Comparison of ENCODE assay signal across 29 cellular contexts in genomic region chr10:35722636-35723420, GRCh38.
"Had no signal": no experiment of that assay in that cellular context is flagged by ENCODE, and none has a peak within 500 bp of the region (broad histone marks: within the 10 kb centered on the region; RNA-seq: fewer than 3 reads in every experiment).

No MANE protein-coding gene starts in this region.

- H3K9me3 Mint-ChIP-seq: nephron progenitor cell; neural crest cell; stimulated activated memory B cell treated with anti-CD40 and anti-IgM and Interleukin-4, amounts not matched to agents 10 μg/mL and 1 μg/mL and 100 μg/mL, for 72 hours; stimulated activated naive CD8-positive, alpha-beta T cell treated with anti-CD3 and anti-CD28 coated beads, Interleukin-15, Interleukin-2, amounts not matched to agents 100 ng/mL and 50 ng/mL, for 24 hours had no signal

- H3K9me3 ChIP-seq: neutrophil, ovary, psoas muscle, right lobe of liver, sigmoid colon, stomach, thoracic aorta, thyroid gland, tibial nerve, upper lobe of left lung, vagina had no signal

- H3K36me3 Mint-ChIP-seq: naive thymus-derived CD8-positive, alpha-beta T cell; natural killer cell treated with Interleukin-12 subunit alpha and Interleukin-12 subunit beta and Interleukin-15 and Interleukin-18, amount 100 ng/mL, for 72 hours; stimulated activated memory B cell treated with anti-CD40 and anti-IgM and Interleukin-4, amounts not matched to agents 10 μg/mL and 1 μg/mL and 100 μg/mL, for 72 hours had no signal

- H3K79me2 ChIP-seq: parathyroid adenoma had no signal

- H3K4me3 ChIP-seq: ovary, psoas muscle, right lobe of liver, sigmoid colon, stomach, thoracic aorta, thyroid gland, tibial nerve, upper lobe of left lung, vagina had no signal

- H2AFZ ChIP-seq: parathyroid adenoma had no signal

- H3K4me1 ChIP-seq: parathyroid adenoma, psoas muscle, right lobe of liver, thyroid gland, upper lobe of left lung had no signal

- H3K27me3 Mint-ChIP-seq: progenitor cell of endocrine pancreas had no signal

- H3K27ac ChIP-seq: neutrophil, ovary, parathyroid adenoma, psoas muscle, right lobe of liver, sigmoid colon, stomach, thoracic aorta, thyroid gland, tibial nerve, upper lobe of left lung, vagina had no signal

- DNase-seq: naive thymus-derived CD8-positive, alpha-beta T cell; nephron progenitor cell; nucleus accumbens; ovary; posterior cingulate gyrus; psoas muscle; right cardiac atrium; right lobe of liver; sigmoid colon; small intestine; stimulated activated CD4-positive, alpha-beta T cell treated with anti-CD3 and anti-CD28 coated beads, Interleukin-12 subunit alpha, Interleukin-12 subunit beta, amount 100 ng/mL, for 4 hours; stimulated activated CD4-positive, alpha-beta T cell treated with anti-CD3 and anti-CD28 coated beads, Interleukin-1b, Interleukin-23, amount 100 ng/mL, for 48 hours; stimulated activated CD4-positive, alpha-beta T cell treated with anti-CD3 and anti-CD28 coated beads, Interleukin-4, amount 100 ng/mL, for 1 hour; stimulated activated CD4-positive, alpha-beta T cell treated with anti-CD3 and anti-CD28 coated beads, Interleukin-4, amount 100 ng/mL, for 4 hours; stimulated activated CD8-positive, alpha-beta memory T cell treated with anti-CD3 and anti-CD28 coated beads, Interleukin-4, amount 100 ng/mL, for 48 hours; stimulated activated naive CD4-positive, alpha-beta T cell treated with Interleukin-2 at 50 U/mL for 16 hours; stomach; thyroid gland; upper lobe of left lung had no signal

- H3K4me1 Mint-ChIP-seq: naive thymus-derived CD8-positive, alpha-beta T cell; neural crest cell; stimulated activated memory B cell treated with anti-CD40 and anti-IgM and Interleukin-4, amounts not matched to agents 10 μg/mL and 1 μg/mL and 100 μg/mL, for 72 hours had no signal

- H3K27me3 ChIP-seq: neutrophil, ovary, right lobe of liver, sigmoid colon, stomach, thyroid gland, tibial nerve, upper lobe of left lung, vagina had no signal

- H3K27ac Mint-ChIP-seq: natural killer cell treated with Interleukin-12 subunit alpha and Interleukin-12 subunit beta and Interleukin-15 and Interleukin-18, amount 100 ng/mL, for 72 hours; nephron progenitor cell; progenitor cell of endocrine pancreas; stimulated activated memory B cell treated with anti-CD40 and anti-IgM and Interleukin-4, amounts not matched to agents 10 μg/mL and 1 μg/mL and 100 μg/mL, for 72 hours; stimulated activated naive CD8-positive, alpha-beta T cell treated with anti-CD3 and anti-CD28 coated beads, Interleukin-15, Interleukin-2, amounts not matched to agents 100 ng/mL and 50 ng/mL, for 24 hours had no signal

- H3K4me3 Mint-ChIP-seq: naive thymus-derived CD8-positive, alpha-beta T cell; natural killer cell treated with Interleukin-12 subunit alpha and Interleukin-12 subunit beta and Interleukin-15 and Interleukin-18, amount 100 ng/mL, for 72 hours; nephron progenitor cell; neural crest cell; stimulated activated memory B cell treated with anti-CD40 and anti-IgM and Interleukin-4, amounts not matched to agents 10 μg/mL and 1 μg/mL and 100 μg/mL, for 72 hours; stimulated activated naive CD8-positive, alpha-beta T cell treated with anti-CD3 and anti-CD28 coated beads, Interleukin-15, Interleukin-2, amounts not matched to agents 100 ng/mL and 50 ng/mL, for 24 hours had no signal

- H3K9ac ChIP-seq: parathyroid adenoma had no signal

- ATAC-seq: naive thymus-derived CD8-positive, alpha-beta T cell; natural killer cell treated with Interleukin-12 subunit alpha and Interleukin-12 subunit beta and Interleukin-15 and Interleukin-18, amount 100 ng/mL, for 72 hours; psoas muscle; right cardiac atrium; right lobe of liver; stimulated activated memory B cell treated with anti-CD40 and anti-IgM and Interleukin-4, amounts not matched to agents 10 μg/mL and 1 μg/mL and 100 μg/mL, for 72 hours had no signal

- H3K36me3 ChIP-seq: neutrophil, ovary, right lobe of liver, sigmoid colon, stomach, thoracic aorta, thyroid gland, tibial nerve, upper lobe of left lung, vagina had no signal
